Comparison of ENCODE assay signal across 12 cellular contexts in the genomic region with DNA sequence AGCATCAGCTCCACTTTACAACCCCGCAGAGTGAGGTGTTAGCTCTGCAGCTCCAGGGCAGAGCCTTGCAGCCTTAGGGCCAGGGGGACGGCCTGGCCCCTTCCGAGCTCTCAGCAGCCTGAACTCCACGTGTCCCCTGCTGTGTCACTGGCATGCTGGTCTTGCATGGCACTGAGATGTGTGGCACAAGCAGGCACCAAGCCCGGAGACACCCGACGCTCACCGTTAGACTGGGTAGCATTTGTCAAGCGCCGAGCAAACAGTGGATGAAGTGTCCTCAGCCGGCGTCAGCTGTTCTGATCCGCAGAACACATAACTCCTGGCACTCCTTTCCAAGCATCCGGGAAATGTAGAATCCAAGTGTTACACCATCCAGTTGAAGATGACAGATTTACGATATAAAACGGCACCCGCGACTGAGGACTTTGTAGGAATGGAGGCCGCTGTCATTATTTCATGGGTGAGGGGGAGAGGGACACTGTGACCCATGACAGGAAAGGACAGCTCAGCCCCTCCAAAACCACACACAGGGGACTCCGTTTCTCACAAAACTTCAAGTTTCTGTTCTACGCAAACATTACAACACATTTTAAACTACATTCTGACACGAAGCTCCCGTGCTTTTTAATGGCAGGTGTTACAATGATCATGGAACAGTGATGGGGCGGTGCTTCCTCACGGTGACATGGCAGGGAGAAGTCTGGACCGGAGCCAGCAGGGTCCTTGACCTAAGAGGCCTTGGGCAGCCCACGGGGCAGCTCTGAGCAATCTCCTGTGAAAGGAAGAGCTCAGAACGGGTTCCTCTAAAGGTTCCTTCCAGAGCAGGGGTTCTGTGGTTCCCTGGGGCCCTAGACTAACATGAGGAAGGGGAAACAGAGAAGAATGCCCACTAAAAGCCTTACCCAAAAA.
DNase-seq lines count a peak whose midpoint lies in the region; ATAC-seq and TF ChIP-seq lines count a peak whose summit lies in the region.
"Had no signal": no experiment of that assay in that cellular context is flagged by ENCODE, and none has a peak within 500 bp of the region (broad histone marks: within the 10 kb centered on the region; RNA-seq: fewer than 3 reads in every experiment).

No MANE protein-coding gene starts in this region.

- no peak for TF ChIP-seq CTCF in fibroblast of mammary gland (conservative IDR thresholded peaks at IDR 0.05; ENCODE audit: control insufficient read depth, insufficient read depth, low read depth, low read length)
- TF ChIP-seq CTCF in nephron progenitor cell (IDR thresholded peaks at IDR 0.05) = no peak
- no peak for TF ChIP-seq CTCF in WERI-Rb-1 (IDR thresholded peaks at IDR 0.05; ENCODE audit: low read depth, low read length)
- TF ChIP-seq CTCF in GM20000 (IDR thresholded peaks at IDR 0.05; ENCODE audit: extremely low read depth, missing control alignments) = no peak

- no peaks in the 10 kb centered on the region for H3K36me3 ChIP-seq in WERI-Rb-1

- H3K4me3 Mint-ChIP-seq in nephron progenitor cell = no peak overlapping the region

- peaks cover 32% of the 10 kb centered on the region for H3K36me3 Mint-ChIP-seq in nephron progenitor cell (ENCODE audit: low read depth)

- ATAC-seq in GM21576 (IDR thresholded peaks at IDR 0.05; ENCODE audit: unreplicated experiment) = no peak
- ATAC-seq: activated naive CD4-positive, alpha-beta T cell treated with anti-CD3 and anti-CD28 coated beads, Interleukin-2, amount 50 U/mL, for 72 hours had no signal

- peaks cover 3% of the 10 kb centered on the region for H3K27me3 Mint-ChIP-seq in nephron progenitor cell (ENCODE audit: low read depth, poor library complexity)

- DNase-seq in AG08395 (ENCODE audit: low spot score) (peak; percentile 82), NCI-H2029 (lab: John Stamatoyannopoulos, UW) (peak; percentile 87), fibroblast of mammary gland (ENCODE audit: low read depth) (peak; percentile 36), nephron progenitor cell (no peak), WERI-Rb-1 (no peak), GM20000 (ENCODE audit: low spot score) (no peak), glomerular visceral epithelial cell (ENCODE audit: extremely low spot score) (no peak)
- DNase-seq: NCI-H1048 had no signal

- H3K27ac ChIP-seq in WERI-Rb-1 = no peak overlapping the region
- H3K27ac ChIP-seq: C4-2B had no signal

- peaks cover 31% of the 10 kb centered on the region for H3K9me3 Mint-ChIP-seq in nephron progenitor cell

- peaks cover 57% of the 10 kb centered on the region for H3K4me1 Mint-ChIP-seq in nephron progenitor cell

- peak overlapping the region; percentile 89 for H3K27ac Mint-ChIP-seq in nephron progenitor cell

- H3K9me3 ChIP-seq in WERI-Rb-1 (ENCODE audit: severe bottlenecking) = no peaks in the 10 kb centered on the region

- no peaks in the 10 kb centered on the region for H3K27me3 ChIP-seq in WERI-Rb-1 (ENCODE audit: insufficient read depth, low read depth, severe bottlenecking)

- H3K4me3 ChIP-seq in fibroblast of mammary gland (ENCODE audit: control insufficient read depth, low read depth, low read length) (no peak overlapping the region), WERI-Rb-1 (ENCODE audit: low read depth, low read length) (no peak overlapping the region)
- H3K4me3 ChIP-seq: skin epidermis had no signal

Comparison
In these comparisons a context has a peak if more than half of its experiments do, and no peak if none do; other contexts are left out.
1. DNase-seq: peak in AG08395 (single experiment), NCI-H2029 (single experiment) and fibroblast of mammary gland (single experiment); none in nephron progenitor cell (single experiment), WERI-Rb-1 (single experiment), GM20000 (single experiment) and glomerular visceral epithelial cell (single experiment).